Comparison of ENCODE assay signal across 7 cellular contexts in genomic region chr20:46752639-46753235, GRCh38. TPM values are rescaled to one million over a fixed set of nuclear protein-coding genes. Genes with fewer than 3 reads are reported as not detected.
A peak's percentile ranks its signal among the peaks of the same experiment; 100 is the strongest.
DNase-seq lines count a peak whose midpoint lies in the region; ATAC-seq, FAIRE-seq and TF ChIP-seq lines count a peak whose summit lies in the region.

No MANE protein-coding gene starts in this region.

- no peak for ATAC-seq in GM18511 (IDR thresholded peaks at IDR 0.05; ENCODE audit: unreplicated experiment)

- H3K4me3 ChIP-seq in brain microvascular endothelial cell (ENCODE audit: low read depth, low read length), result no peak overlapping the region
- H3K4me3 ChIP-seq in keratinocyte (ENCODE audit: control insufficient read depth in 2 of 3, extremely low read depth in 1 of 3, insufficient read depth in 2 of 3, low read depth in 1 of 3, low read length in 3 of 3), result no peak overlapping the region

- no peak for FAIRE-seq in keratinocyte (lab: Jason Lieb, UNC)

- DNase-seq in NCI-H1417 treated with DMSO at 0.1 percent for 48 hours (lab: John Stamatoyannopoulos, UW) (peak; percentile 55), T-helper 9 cell (peak; percentile 37), brain microvascular endothelial cell (peak; percentile 52), keratinocyte (ENCODE audit: low read depth, low spot score) (no peak)
- peak; percentile 61 to 69 for DNase-seq in stimulated activated CD4-positive, alpha-beta T cell treated with anti-CD3 and anti-CD28 coated beads, Interleukin-2, amount 100 ng/mL, for 24 hours

- H3K4me2 ChIP-seq in keratinocyte (ENCODE audit: control insufficient read depth, extremely low read depth, insufficient read depth, low read depth, low read length), result no peak overlapping the region

- dilution Hi-C loops in keratinocyte (cut with MboI; ENCODE audit: extremely low pct_ligation_motif_present, low sequenced_read_pairs), result no loop called here

- H3K27ac ChIP-seq in brain microvascular endothelial cell (no peak overlapping the region), keratinocyte (ENCODE audit: control insufficient read depth, insufficient read depth, low read length) (no peak overlapping the region)

- H3K9me3 ChIP-seq in keratinocyte (ENCODE audit: control insufficient read depth, low read depth, low read length), result no peaks in the 10 kb centered on the region

- peak; percentile 62 for TF ChIP-seq CTCF in GM12872 (IDR thresholded peaks at IDR 0.05; ENCODE audit: insufficient read depth, low read depth, low read length)
- peak; percentile 77 for TF ChIP-seq CTCF in brain microvascular endothelial cell (IDR thresholded peaks at IDR 0.05; ENCODE audit: low read depth, low read length, missing control alignments)
- peak; percentile 60 to 69 (median 61) for TF ChIP-seq CTCF in keratinocyte (optimal IDR thresholded peaks at IDR 0.05 in 1 of 3, IDR thresholded peaks at IDR 0.05 in 1 of 3, conservative IDR thresholded peaks at IDR 0.05 in 1 of 3; ENCODE audit: extremely low read depth in 1 of 3, insufficient read depth in 2 of 3, low read length in 3 of 3)

- H3K36me3 ChIP-seq in brain microvascular endothelial cell (replicated peaks) (no peaks in the 10 kb centered on the region), keratinocyte (ENCODE audit: control insufficient read depth in 2 of 2, extremely low read depth in 1 of 2, insufficient read depth in 2 of 2, low read length in 2 of 2) (no peaks in the 10 kb centered on the region)

- in situ Hi-C loops in brain microvascular endothelial cell (cut with HindIII; ENCODE audit: low pct_ligation_motif_present, low sequenced_read_pairs), result no loop called here

- no peaks in the 10 kb centered on the region for H3K9me1 ChIP-seq in keratinocyte (ENCODE audit: control insufficient read depth, extremely low read depth, insufficient read depth, low read length)

- no peaks in the 10 kb centered on the region for H4K20me1 ChIP-seq in keratinocyte (ENCODE audit: control insufficient read depth, extremely low read depth, insufficient read depth, low read length)

- H3K9ac ChIP-seq in keratinocyte (ENCODE audit: control insufficient read depth, extremely low read depth, insufficient read depth, low read length), result no peak overlapping the region

- H3K79me2 ChIP-seq in keratinocyte (ENCODE audit: control insufficient read depth, insufficient read depth, low read length), result no peaks in the 10 kb centered on the region

- no peak overlapping the region for H2AFZ ChIP-seq in keratinocyte (ENCODE audit: control insufficient read depth, low read length)

- no peaks in the 10 kb centered on the region for H3K4me1 ChIP-seq in keratinocyte (ENCODE audit: control insufficient read depth, extremely low read depth, insufficient read depth, low read length)

- no peaks in the 10 kb centered on the region for H3K27me3 ChIP-seq in brain microvascular endothelial cell (replicated peaks)
- no peaks in the 10 kb centered on the region for H3K27me3 ChIP-seq in keratinocyte (ENCODE audit: control insufficient read depth, extremely low read depth, insufficient read depth, low read length)

RNA-seq across cellular contexts. Expression of gene SLC2A10, which starts 43.3 kb away (rescaled TPM):
- polyA plus RNA-seq in keratinocyte, result not detected in 3 replicates
- not detected for polyA plus RNA-seq in keratinocyte (2011; ENCODE audit: low read depth)
- not detected in 2 replicates for polyA plus RNA-seq in keratinocyte (2011; cell fraction: cytosol; rRNA removed)
- not detected in 2 replicates for polyA plus RNA-seq in keratinocyte (2011; cell fraction: nucleus; rRNA removed)
- not detected in 2 replicates for polyA plus RNA-seq in keratinocyte (2012; ENCODE audit: low replicate concordance)
- polyA minus RNA-seq in keratinocyte, result not detected in 3 replicates
- not detected for polyA minus RNA-seq in keratinocyte (2011; cell fraction: cytosol; rRNA and poly(A)+ RNA removed)
- not detected in 2 replicates for polyA minus RNA-seq in keratinocyte (2011; cell fraction: nucleus; rRNA and poly(A)+ RNA removed)
